11 cellular contexts compared by ENCODE assay signal in the genomic region with DNA sequence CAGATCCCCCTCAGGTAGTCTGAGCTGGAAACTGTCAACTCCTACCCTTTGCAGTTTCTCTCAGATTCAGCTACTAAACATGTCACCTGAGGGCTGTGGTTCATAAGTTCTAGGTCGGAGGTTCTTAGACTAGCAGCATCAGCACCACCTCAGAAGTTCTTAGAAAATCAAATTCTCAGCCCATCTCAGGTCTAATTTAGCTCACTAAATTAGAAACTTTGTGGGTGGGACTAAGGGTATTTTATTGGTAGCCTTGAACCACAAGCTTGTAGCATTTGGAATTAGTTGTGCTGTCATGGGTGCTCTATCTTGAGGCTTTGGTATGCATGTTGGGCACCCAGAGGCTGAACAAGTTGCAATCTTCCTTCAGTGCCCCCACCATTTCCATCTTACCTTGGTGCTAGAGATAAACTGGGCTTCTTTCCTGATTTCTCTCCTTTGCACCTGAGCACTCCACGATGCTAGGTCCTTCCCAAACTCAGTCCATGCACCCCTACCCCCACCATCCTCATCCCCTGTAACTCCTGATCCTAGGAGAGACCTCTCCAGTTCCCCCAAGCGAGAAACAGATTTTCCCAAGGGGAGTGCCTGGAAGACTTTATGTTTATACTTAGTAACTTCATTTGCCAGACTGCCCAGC. TPM values are rescaled to one million over a fixed set of nuclear protein-coding genes. Genes with fewer than 3 reads are reported as not detected.
DNase-seq lines count a peak whose midpoint lies in the region; ATAC-seq and TF ChIP-seq lines count a peak whose summit lies in the region.
"Had no signal": no experiment of that assay in that cellular context is flagged by ENCODE, and none has a peak within 500 bp of the region (broad histone marks: within the 10 kb centered on the region; RNA-seq: fewer than 3 reads in every experiment).

No MANE protein-coding gene starts in this region.

- peak overlapping the region; percentile 27; the same call in 1 of the 2 replicates for H3K27ac ChIP-seq in PC-9
- H3K27ac ChIP-seq: prostate gland had no signal

- BruUV-seq in PC-9 (replicated peaks; lab: Mats Ljungman, UMichigan): no TSS peak

- peak overlapping the region; percentile 64 to 66 for H3K27ac Mint-ChIP-seq in effector memory CD8-positive, alpha-beta T cell
- peak overlapping the region; percentile 15 for H3K27ac Mint-ChIP-seq in stimulated activated memory B cell treated with anti-CD40 and anti-IgM and Interleukin-4, amounts not matched to agents 10 μg/mL and 1 μg/mL and 100 μg/mL, for 72 hours

- H3K36me3 ChIP-seq in PC-9 (ENCODE audit: low read depth): no peaks in the 10 kb centered on the region
- H3K36me3 ChIP-seq: prostate gland had no signal

- no peaks in the 10 kb centered on the region for H3K9me3 Mint-ChIP-seq in effector memory CD8-positive, alpha-beta T cell
- H3K9me3 Mint-ChIP-seq in stimulated activated memory B cell treated with anti-CD40 and anti-IgM and Interleukin-4, amounts not matched to agents 10 μg/mL and 1 μg/mL and 100 μg/mL, for 72 hours: no peaks in the 10 kb centered on the region

- TF ChIP-seq CTCF in PC-9 (conservative IDR thresholded peaks at IDR 0.05): no peak

- no peaks in the 10 kb centered on the region for H3K79me2 ChIP-seq in PC-9 (ENCODE audit: low read depth)

- H3K4me3 Mint-ChIP-seq in effector memory CD8-positive, alpha-beta T cell: peak overlapping the region; percentile 6 to 30
- no peak overlapping the region for H3K4me3 Mint-ChIP-seq in stimulated activated memory B cell treated with anti-CD40 and anti-IgM and Interleukin-4, amounts not matched to agents 10 μg/mL and 1 μg/mL and 100 μg/mL, for 72 hours

- intact Hi-C loops in PC-9 (cut with micrococcal nuclease; ENCODE audit: unreplicated experiment): no loop called here

- ATAC-seq in effector memory CD8-positive, alpha-beta T cell (replicated peaks): peak; percentile 8
- ATAC-seq in stimulated activated memory B cell treated with anti-CD40 and anti-IgM and Interleukin-4, amounts not matched to agents 10 μg/mL and 1 μg/mL and 100 μg/mL, for 72 hours: no peak
- ATAC-seq in GM19397 (IDR thresholded peaks at IDR 0.05; ENCODE audit: unreplicated experiment) (no peak), HG03565 (IDR thresholded peaks at IDR 0.05; ENCODE audit: unreplicated experiment) (no peak)

- CTCF ChIA-PET in PC-9 (lab: Charles Lee): no interaction called here

- no peaks in the 10 kb centered on the region for H3K27me3 Mint-ChIP-seq in effector memory CD8-positive, alpha-beta T cell
- no peaks in the 10 kb centered on the region for H3K27me3 Mint-ChIP-seq in stimulated activated memory B cell treated with anti-CD40 and anti-IgM and Interleukin-4, amounts not matched to agents 10 μg/mL and 1 μg/mL and 100 μg/mL, for 72 hours

- H3K4me3 ChIP-seq in PC-9: no peak overlapping the region
- H3K4me3 ChIP-seq: prostate gland had no signal

- H3K27me3 ChIP-seq in PC-9 (ENCODE audit: insufficient read depth, low read depth): no peaks in the 10 kb centered on the region

- H3K9me3 ChIP-seq in PC-9 (ENCODE audit: insufficient read depth, low read depth): no peaks in the 10 kb centered on the region
- H3K9me3 ChIP-seq: prostate gland had no signal

- H3K36me3 Mint-ChIP-seq in effector memory CD8-positive, alpha-beta T cell (ENCODE audit: insufficient read depth): peaks cover 7% of the 10 kb centered on the region
- peaks cover 5% of the 10 kb centered on the region for H3K36me3 Mint-ChIP-seq in stimulated activated memory B cell treated with anti-CD40 and anti-IgM and Interleukin-4, amounts not matched to agents 10 μg/mL and 1 μg/mL and 100 μg/mL, for 72 hours

- peak overlapping the region; percentile 46; the same call in 1 of the 2 replicates for H2AFZ ChIP-seq in PC-9

- peaks cover 11% of the 10 kb centered on the region; the same call in 1 of the 2 replicates for H3F3A ChIP-seq in PC-9 (ENCODE audit: insufficient read depth, low read depth)

- H4K20me1 ChIP-seq in PC-9 (ENCODE audit: insufficient read depth): no peaks in the 10 kb centered on the region

- H3K9me2 ChIP-seq in PC-9 (ENCODE audit: insufficient read depth): no peaks in the 10 kb centered on the region

- POLR2A ChIA-PET in PC-9 (lab: Charles Lee; ENCODE audit: unreplicated experiment): no interaction called here

- H3K4me2 ChIP-seq in PC-9: peak overlapping the region; percentile 44

- peak; percentile 63 for DNase-seq in activated CD8-positive, alpha-beta memory T cell treated with anti-CD3 and anti-CD28 coated beads for 24 hours
- no peak for DNase-seq in activated CD8-positive, alpha-beta memory T cell treated with anti-CD3 and anti-CD28 coated beads, Interleukin-2, amount 50 U/mL, for 4 hours
- no peak for DNase-seq in PC-9
- DNase-seq in effector memory CD8-positive, alpha-beta T cell: no peak
- DNase-seq in DMS 273 (lab: John Stamatoyannopoulos, UW; ENCODE audit: unreplicated experiment): no peak
- DNase-seq: NCI-H1417 treated with DMSO at 0.1 percent for 48 hours, NCI-H748 treated with DMSO at 0.1 percent for 48 hours had no signal

- peaks cover 37% of the 10 kb centered on the region for H3K4me1 ChIP-seq in PC-9 (replicated peaks; ENCODE audit: insufficient read depth)
- H3K4me1 ChIP-seq: prostate gland had no signal

- peaks cover 48 to 53% of the 10 kb centered on the region in 2 donors for H3K4me1 Mint-ChIP-seq in effector memory CD8-positive, alpha-beta T cell (ENCODE audit: low read depth in 2 of 2)
- H3K4me1 Mint-ChIP-seq in stimulated activated memory B cell treated with anti-CD40 and anti-IgM and Interleukin-4, amounts not matched to agents 10 μg/mL and 1 μg/mL and 100 μg/mL, for 72 hours: peaks cover 42% of the 10 kb centered on the region

RNA-seq across cellular contexts. Expression of gene S1PR1, which starts 54.2 kb away (rescaled TPM):
- 0.15 and 0.68 TPM in 2 replicates for total RNA-seq in PC-9 (2021)
